In genomic region chr3:38134517-38135143, GRCh38 we compare ENCODE assay signal across 1 cellular context.
TF ChIP-seq lines count a peak whose summit lies in the region.
"Not testable (repeated sequence)": the region's sequence is repeated elsewhere in the genome, so short reads cannot be mapped to it uniquely, and the experiment has no call there.

No MANE protein-coding gene starts in this region.

TF ChIP-seq in HepG2, 621 proteins besides CTCF, POLR2A, EP300 and RAD21 (continues in another document):
- TF ChIP-seq MIXL1 (CRISPR knock-in tag; IDR thresholded peaks at IDR 0.05) (peak; percentile 61; the same call in 1 of the 2 replicates), ETV5 (CRISPR knock-in tag; IDR thresholded peaks at IDR 0.05; ENCODE audit: borderline replicate concordance) (peak; percentile 51; the same call in 1 of the 2 replicates), CEBPG (CRISPR knock-in tag; IDR thresholded peaks at IDR 0.05) (peak; percentile 50), NAIF1 (CRISPR knock-in tag; IDR thresholded peaks at IDR 0.05; ENCODE audit: borderline replicate concordance) (peak; percentile 43; the same call in 1 of the 2 replicates), TFAP4 (IDR thresholded peaks at IDR 0.05; ENCODE audit: borderline replicate concordance, low read depth) (peak; percentile 38; the same call in 1 of the 2 replicates), FOXP1 (CRISPR knock-in tag; IDR thresholded peaks at IDR 0.05) (peak; percentile 55; the same call in 1 of the 2 replicates), RCOR2 (CRISPR knock-in tag; IDR thresholded peaks at IDR 0.05) (peak; percentile 31; the same call in 1 of the 2 replicates), ARNTL (CRISPR knock-in tag; IDR thresholded peaks at IDR 0.05) (peak; percentile 21; the same call in 1 of the 2 replicates), GFI1 (CRISPR knock-in tag; IDR thresholded peaks at IDR 0.05; ENCODE audit: borderline replicate concordance) (0 out of 2 replicates have a peak, but pooled peaks have one; percentile 50), MIER3 (CRISPR knock-in tag; IDR thresholded peaks at IDR 0.05; ENCODE audit: borderline replicate concordance) (peak; percentile 25; the same call in 1 of the 2 replicates), FOXO1 (CRISPR knock-in tag; IDR thresholded peaks at IDR 0.05) (peak; percentile 44; the same call in 1 of the 2 replicates), RXRB (CRISPR knock-in tag; IDR thresholded peaks at IDR 0.05; ENCODE audit: borderline replicate concordance) (peak; percentile 79), MED1 (CRISPR knock-in tag; IDR thresholded peaks at IDR 0.05) (peak; percentile 82), KAT7 (CRISPR knock-in tag; IDR thresholded peaks at IDR 0.05; ENCODE audit: borderline replicate concordance) (peak; percentile 71; the same call in 1 of the 2 replicates), DPF2 (CRISPR knock-in tag; IDR thresholded peaks at IDR 0.05; ENCODE audit: borderline replicate concordance, low read depth) (0 out of 2 replicates have a peak, but pooled peaks have one; percentile 31), FOXP4 (CRISPR knock-in tag; IDR thresholded peaks at IDR 0.05) (peak; percentile 74), THAP11 (CRISPR knock-in tag; IDR thresholded peaks at IDR 0.05) (peak; percentile 15; the same call in 1 of the 2 replicates), IKZF4 (CRISPR knock-in tag; IDR thresholded peaks at IDR 0.05; ENCODE audit: borderline replicate concordance, low read depth, not compliant biosample characterization) (peak; percentile 5), HNF1A (IDR thresholded peaks at IDR 0.05; ENCODE audit: low read depth) (peak; percentile 82), HNF1A (CRISPR knock-in tag; IDR thresholded peaks at IDR 0.05; ENCODE audit: borderline replicate concordance) (peak; percentile 76; the same call in 1 of the 2 replicates), SOX13 (CRISPR knock-in tag; conservative IDR thresholded peaks at IDR 0.05 in 1 of 2, IDR thresholded peaks at IDR 0.05 in 1 of 2) (peak in 1 of 2 experiments; percentile 57; a peak in 1 of 4 replicates), IRF2 (CRISPR knock-in tag; IDR thresholded peaks at IDR 0.05) (peak; percentile 55; the same call in 1 of the 2 replicates), HDAC2 (CRISPR knock-in tag; IDR thresholded peaks at IDR 0.05) (peak; percentile 25; the same call in 1 of the 2 replicates), RBFOX2 (IDR thresholded peaks at IDR 0.05; ENCODE audit: low read depth, low read length) (peak; percentile 68), HOXD1 (CRISPR knock-in tag; IDR thresholded peaks at IDR 0.05) (0 out of 2 replicates have a peak, but pooled peaks have one; percentile 25), NCOA2 (CRISPR knock-in tag; IDR thresholded peaks at IDR 0.05) (peak; percentile 65), ZNF589 (CRISPR knock-in tag; conservative IDR thresholded peaks at IDR 0.05) (peak; percentile 47; the same call in 1 of the 2 replicates), TAF1 (CRISPR knock-in tag; IDR thresholded peaks at IDR 0.05) (peak; percentile 18; the same call in 1 of the 2 replicates), MEIS2 (CRISPR knock-in tag; IDR thresholded peaks at IDR 0.05) (0 out of 2 replicates have a peak, but pooled peaks have one; percentile 27), ZNF317 (CRISPR knock-in tag; IDR thresholded peaks at IDR 0.05) (peak; percentile 96), SIX4 (CRISPR knock-in tag; IDR thresholded peaks at IDR 0.05) (0 out of 2 replicates have a peak, but pooled peaks have one; percentile 1), FOXA1 (CRISPR knock-in tag; IDR thresholded peaks at IDR 0.05) (peak; percentile 56), DMAP1 (CRISPR knock-in tag; IDR thresholded peaks at IDR 0.05) (0 out of 2 replicates have a peak, but pooled peaks have one; percentile 19), SAP130 (CRISPR knock-in tag; IDR thresholded peaks at IDR 0.05; ENCODE audit: low read depth) (peak; percentile 91)
- not testable (repeated sequence) for TF ChIP-seq FOXP1, SOX13, FOXA1 (IDR thresholded peaks at IDR 0.05)
- TF ChIP-seq, protein P1, sequence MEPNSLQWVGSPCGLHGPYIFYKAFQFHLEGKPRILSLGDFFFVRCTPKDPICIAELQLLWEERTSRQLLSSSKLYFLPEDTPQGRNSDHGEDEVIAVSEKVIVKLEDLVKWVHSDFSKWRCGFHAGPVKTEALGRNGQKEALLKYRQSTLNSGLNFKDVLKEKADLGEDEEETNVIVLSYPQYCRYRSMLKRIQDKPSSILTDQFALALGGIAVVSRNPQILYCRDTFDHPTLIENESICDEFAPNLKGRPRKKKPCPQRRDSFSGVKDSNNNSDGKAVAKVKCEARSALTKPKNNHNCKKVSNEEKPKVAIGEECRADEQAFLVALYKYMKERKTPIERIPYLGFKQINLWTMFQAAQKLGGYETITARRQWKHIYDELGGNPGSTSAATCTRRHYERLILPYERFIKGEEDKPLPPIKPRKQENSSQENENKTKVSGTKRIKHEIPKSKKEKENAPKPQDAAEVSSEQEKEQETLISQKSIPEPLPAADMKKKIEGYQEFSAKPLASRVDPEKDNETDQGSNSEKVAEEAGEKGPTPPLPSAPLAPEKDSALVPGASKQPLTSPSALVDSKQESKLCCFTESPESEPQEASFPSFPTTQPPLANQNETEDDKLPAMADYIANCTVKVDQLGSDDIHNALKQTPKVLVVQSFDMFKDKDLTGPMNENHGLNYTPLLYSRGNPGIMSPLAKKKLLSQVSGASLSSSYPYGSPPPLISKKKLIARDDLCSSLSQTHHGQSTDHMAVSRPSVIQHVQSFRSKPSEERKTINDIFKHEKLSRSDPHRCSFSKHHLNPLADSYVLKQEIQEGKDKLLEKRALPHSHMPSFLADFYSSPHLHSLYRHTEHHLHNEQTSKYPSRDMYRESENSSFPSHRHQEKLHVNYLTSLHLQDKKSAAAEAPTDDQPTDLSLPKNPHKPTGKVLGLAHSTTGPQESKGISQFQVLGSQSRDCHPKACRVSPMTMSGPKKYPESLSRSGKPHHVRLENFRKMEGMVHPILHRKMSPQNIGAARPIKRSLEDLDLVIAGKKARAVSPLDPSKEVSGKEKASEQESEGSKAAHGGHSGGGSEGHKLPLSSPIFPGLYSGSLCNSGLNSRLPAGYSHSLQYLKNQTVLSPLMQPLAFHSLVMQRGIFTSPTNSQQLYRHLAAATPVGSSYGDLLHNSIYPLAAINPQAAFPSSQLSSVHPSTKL (CRISPR knock-in tag; IDR thresholded peaks at IDR 0.05), result peak; percentile 54
- TF ChIP-seq, protein P2, sequence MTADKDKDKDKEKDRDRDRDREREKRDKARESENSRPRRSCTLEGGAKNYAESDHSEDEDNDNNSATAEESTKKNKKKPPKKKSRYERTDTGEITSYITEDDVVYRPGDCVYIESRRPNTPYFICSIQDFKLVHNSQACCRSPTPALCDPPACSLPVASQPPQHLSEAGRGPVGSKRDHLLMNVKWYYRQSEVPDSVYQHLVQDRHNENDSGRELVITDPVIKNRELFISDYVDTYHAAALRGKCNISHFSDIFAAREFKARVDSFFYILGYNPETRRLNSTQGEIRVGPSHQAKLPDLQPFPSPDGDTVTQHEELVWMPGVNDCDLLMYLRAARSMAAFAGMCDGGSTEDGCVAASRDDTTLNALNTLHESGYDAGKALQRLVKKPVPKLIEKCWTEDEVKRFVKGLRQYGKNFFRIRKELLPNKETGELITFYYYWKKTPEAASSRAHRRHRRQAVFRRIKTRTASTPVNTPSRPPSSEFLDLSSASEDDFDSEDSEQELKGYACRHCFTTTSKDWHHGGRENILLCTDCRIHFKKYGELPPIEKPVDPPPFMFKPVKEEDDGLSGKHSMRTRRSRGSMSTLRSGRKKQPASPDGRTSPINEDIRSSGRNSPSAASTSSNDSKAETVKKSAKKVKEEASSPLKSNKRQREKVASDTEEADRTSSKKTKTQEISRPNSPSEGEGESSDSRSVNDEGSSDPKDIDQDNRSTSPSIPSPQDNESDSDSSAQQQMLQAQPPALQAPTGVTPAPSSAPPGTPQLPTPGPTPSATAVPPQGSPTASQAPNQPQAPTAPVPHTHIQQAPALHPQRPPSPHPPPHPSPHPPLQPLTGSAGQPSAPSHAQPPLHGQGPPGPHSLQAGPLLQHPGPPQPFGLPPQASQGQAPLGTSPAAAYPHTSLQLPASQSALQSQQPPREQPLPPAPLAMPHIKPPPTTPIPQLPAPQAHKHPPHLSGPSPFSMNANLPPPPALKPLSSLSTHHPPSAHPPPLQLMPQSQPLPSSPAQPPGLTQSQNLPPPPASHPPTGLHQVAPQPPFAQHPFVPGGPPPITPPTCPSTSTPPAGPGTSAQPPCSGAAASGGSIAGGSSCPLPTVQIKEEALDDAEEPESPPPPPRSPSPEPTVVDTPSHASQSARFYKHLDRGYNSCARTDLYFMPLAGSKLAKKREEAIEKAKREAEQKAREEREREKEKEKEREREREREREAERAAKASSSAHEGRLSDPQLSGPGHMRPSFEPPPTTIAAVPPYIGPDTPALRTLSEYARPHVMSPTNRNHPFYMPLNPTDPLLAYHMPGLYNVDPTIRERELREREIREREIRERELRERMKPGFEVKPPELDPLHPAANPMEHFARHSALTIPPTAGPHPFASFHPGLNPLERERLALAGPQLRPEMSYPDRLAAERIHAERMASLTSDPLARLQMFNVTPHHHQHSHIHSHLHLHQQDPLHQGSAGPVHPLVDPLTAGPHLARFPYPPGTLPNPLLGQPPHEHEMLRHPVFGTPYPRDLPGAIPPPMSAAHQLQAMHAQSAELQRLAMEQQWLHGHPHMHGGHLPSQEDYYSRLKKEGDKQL (CRISPR knock-in tag; IDR thresholded peaks at IDR 0.05; ENCODE audit: low read depth), result peak; percentile 44; the same call in 1 of the 2 replicates
- TF ChIP-seq, protein P3, sequence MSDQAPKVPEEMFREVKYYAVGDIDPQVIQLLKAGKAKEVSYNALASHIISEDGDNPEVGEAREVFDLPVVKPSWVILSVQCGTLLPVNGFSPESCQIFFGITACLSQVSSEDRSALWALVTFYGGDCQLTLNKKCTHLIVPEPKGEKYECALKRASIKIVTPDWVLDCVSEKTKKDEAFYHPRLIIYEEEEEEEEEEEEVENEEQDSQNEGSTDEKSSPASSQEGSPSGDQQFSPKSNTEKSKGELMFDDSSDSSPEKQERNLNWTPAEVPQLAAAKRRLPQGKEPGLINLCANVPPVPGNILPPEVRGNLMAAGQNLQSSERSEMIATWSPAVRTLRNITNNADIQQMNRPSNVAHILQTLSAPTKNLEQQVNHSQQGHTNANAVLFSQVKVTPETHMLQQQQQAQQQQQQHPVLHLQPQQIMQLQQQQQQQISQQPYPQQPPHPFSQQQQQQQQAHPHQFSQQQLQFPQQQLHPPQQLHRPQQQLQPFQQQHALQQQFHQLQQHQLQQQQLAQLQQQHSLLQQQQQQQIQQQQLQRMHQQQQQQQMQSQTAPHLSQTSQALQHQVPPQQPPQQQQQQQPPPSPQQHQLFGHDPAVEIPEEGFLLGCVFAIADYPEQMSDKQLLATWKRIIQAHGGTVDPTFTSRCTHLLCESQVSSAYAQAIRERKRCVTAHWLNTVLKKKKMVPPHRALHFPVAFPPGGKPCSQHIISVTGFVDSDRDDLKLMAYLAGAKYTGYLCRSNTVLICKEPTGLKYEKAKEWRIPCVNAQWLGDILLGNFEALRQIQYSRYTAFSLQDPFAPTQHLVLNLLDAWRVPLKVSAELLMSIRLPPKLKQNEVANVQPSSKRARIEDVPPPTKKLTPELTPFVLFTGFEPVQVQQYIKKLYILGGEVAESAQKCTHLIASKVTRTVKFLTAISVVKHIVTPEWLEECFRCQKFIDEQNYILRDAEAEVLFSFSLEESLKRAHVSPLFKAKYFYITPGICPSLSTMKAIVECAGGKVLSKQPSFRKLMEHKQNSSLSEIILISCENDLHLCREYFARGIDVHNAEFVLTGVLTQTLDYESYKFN (CRISPR knock-in tag; conservative IDR thresholded peaks at IDR 0.05), result peak; percentile 63; the same call in 1 of the 2 replicates
- TF ChIP-seq, protein P4, sequence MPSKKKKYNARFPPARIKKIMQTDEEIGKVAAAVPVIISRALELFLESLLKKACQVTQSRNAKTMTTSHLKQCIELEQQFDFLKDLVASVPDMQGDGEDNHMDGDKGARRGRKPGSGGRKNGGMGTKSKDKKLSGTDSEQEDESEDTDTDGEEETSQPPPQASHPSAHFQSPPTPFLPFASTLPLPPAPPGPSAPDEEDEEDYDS (CRISPR knock-in tag; IDR thresholded peaks at IDR 0.05), result peak; percentile 50; the same call in 1 of the 2 replicates
